9 cellular contexts compared by ENCODE assay signal in the genomic region with DNA sequence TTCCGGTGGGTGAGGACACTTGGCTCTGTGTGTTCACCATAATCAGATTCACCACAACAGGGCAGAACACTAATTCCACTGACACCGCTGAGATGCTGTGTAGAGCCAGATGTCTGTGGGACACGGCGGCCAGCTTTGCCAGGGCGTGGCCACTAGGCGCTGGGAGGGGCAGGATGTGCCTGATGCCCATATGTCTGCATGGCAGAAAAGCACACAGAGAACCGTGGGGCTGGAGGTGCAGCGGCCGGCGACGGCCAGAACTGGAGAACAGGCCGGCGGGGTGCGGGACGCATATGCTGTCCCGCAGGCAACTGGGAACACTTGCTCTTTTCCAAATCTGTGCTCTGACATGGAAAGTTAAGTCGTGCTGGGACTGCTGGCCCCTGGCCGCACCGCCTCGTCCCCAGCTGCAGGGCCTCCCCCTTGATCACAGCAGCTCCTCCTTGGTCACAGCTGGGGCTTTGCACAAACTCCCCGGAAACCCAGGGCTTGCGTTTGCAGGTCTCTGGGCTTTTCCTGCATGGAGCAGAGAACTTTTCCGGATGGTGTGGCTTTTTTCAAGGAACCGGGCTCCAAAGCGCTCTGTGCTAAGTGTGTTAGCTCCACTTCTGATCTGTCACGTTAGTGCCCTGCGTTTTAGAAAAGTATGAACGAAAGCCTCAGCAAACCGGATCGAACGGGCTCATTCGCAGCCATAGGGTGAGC. TPM values are rescaled to one million over a fixed set of nuclear protein-coding genes. Genes with fewer than 3 reads are reported as not detected.
DNase-seq lines count a peak whose midpoint lies in the region; ATAC-seq and TF ChIP-seq lines count a peak whose summit lies in the region.
"Had no signal": no experiment of that assay in that cellular context is flagged by ENCODE, and none has a peak within 500 bp of the region (broad histone marks: within the 10 kb centered on the region; RNA-seq: fewer than 3 reads in every experiment).

No MANE protein-coding gene starts in this region.

- peaks cover 0 to 39% (median 6%) of the 10 kb centered on the region in 12 donors for H3K4me1 ChIP-seq in heart left ventricle

- TF ChIP-seq CTCF in AG09309 (IDR thresholded peaks at IDR 0.05; ENCODE audit: control insufficient read depth, insufficient read depth, low read depth, low read length, missing control alignments) (no peak), heart left ventricle (IDR thresholded peaks at IDR 0.05) (no peak)

- H3K9me3 Mint-ChIP-seq in activated CD4-positive, alpha-beta memory T cell treated with anti-CD3 and anti-CD28 coated beads, Interleukin-2, amount 10 ng/mL, durations not matched to agents 7 days and 5 days = no peaks in the 10 kb centered on the region
- H3K9me3 Mint-ChIP-seq in stimulated activated naive B cell treated with anti-CD40 and anti-IgM and Interleukin-4, amounts not matched to agents 10 μg/mL and 1 μg/mL and 100 μg/mL, for 72 hours = no peaks in the 10 kb centered on the region

- H3K36me3 ChIP-seq in heart left ventricle = no peaks in the 10 kb centered on the region

- TF ChIP-seq POLR2A in heart left ventricle (IDR thresholded peaks at IDR 0.05) (no peak), erythroblast (IDR thresholded peaks at IDR 0.05; ENCODE audit: low read length) (no peak)

- peaks cover 24% of the 10 kb centered on the region for H3K27me3 Mint-ChIP-seq in activated CD4-positive, alpha-beta memory T cell treated with anti-CD3 and anti-CD28 coated beads, Interleukin-2, amount 10 ng/mL, durations not matched to agents 7 days and 5 days
- peaks cover 6 to 13% of the 10 kb centered on the region in 2 donors for H3K27me3 Mint-ChIP-seq in stimulated activated naive B cell treated with anti-CD40 and anti-IgM and Interleukin-4, amounts not matched to agents 10 μg/mL and 1 μg/mL and 100 μg/mL, for 72 hours

- H3K9me3 ChIP-seq in heart left ventricle = no peaks in the 10 kb centered on the region

- intact Hi-C loops in heart left ventricle (cut with DNase I) = no loop called here

- DNase-seq in AG09309 (ENCODE audit: low read depth) = no peak
- peak; percentile 83 for DNase-seq in LHCN-M2 (ENCODE audit: low read depth)
- DNase-seq in activated CD4-positive, alpha-beta memory T cell treated with anti-CD3 and anti-CD28 coated beads, Interleukin-2, amount 10 ng/mL, durations not matched to agents 7 days and 5 days = peak; percentile 83
- DNase-seq in heart left ventricle = peak in 3 of 5 donors; percentile 28 to 76 (median 29)
- DNase-seq in stimulated activated naive B cell treated with anti-CD40 and anti-IgM and Interleukin-4, amounts not matched to agents 10 μg/mL and 1 μg/mL and 100 μg/mL, for 72 hours = no peak
- DNase-seq in erythroblast (lab: John Stamatoyannopoulos, UW) = no peak
- no peak for DNase-seq in kidney glomerular epithelial cell (lab: John Stamatoyannopoulos, UW)

- 54 to 66% (median 63%) methylated on average over 30 to 32 of the region's 32 CpGs for WGBS in heart left ventricle, 4 donors

- CTCF ChIA-PET in activated CD4-positive, alpha-beta memory T cell treated with anti-CD3 and anti-CD28 coated beads, Interleukin-2, amount 10 ng/mL, durations not matched to agents 7 days and 5 days (lab: Charles Lee) = interaction anchor here (0.9 to 1.3 kb wide), 6 partner anchors 10 to 115 kb away, joined by 3 to 5 read pairs (median 4); partner anchors contain the start of gene SLCO4A1

- H3K27me3 ChIP-seq in heart left ventricle = peaks cover 0 to 57% (median 13%) of the 10 kb centered on the region in 9 donors

- H3K27ac Mint-ChIP-seq in activated CD4-positive, alpha-beta memory T cell treated with anti-CD3 and anti-CD28 coated beads, Interleukin-2, amount 10 ng/mL, durations not matched to agents 7 days and 5 days = peak overlapping the region; percentile 95
- peak overlapping the region; percentile 57 for H3K27ac Mint-ChIP-seq in stimulated activated naive B cell treated with anti-CD40 and anti-IgM and Interleukin-4, amounts not matched to agents 10 μg/mL and 1 μg/mL and 100 μg/mL, for 72 hours

- H3K4me3 ChIP-seq in AG09309 (ENCODE audit: control insufficient read depth, low read depth, low read length) (peak overlapping the region; percentile 5; the same call in 1 of the 2 replicates), heart left ventricle (peak overlapping the region in 6 of 12 donors; percentile 2 to 41 (median 12))

- peak overlapping the region in 3 of 12 donors; percentile 37 to 91 (median 57) for H3K27ac ChIP-seq in heart left ventricle

- H3K36me3 Mint-ChIP-seq in activated CD4-positive, alpha-beta memory T cell treated with anti-CD3 and anti-CD28 coated beads, Interleukin-2, amount 10 ng/mL, durations not matched to agents 7 days and 5 days (ENCODE audit: low read depth) = no peaks in the 10 kb centered on the region
- peaks cover 0 to 2% of the 10 kb centered on the region in 2 donors for H3K36me3 Mint-ChIP-seq in stimulated activated naive B cell treated with anti-CD40 and anti-IgM and Interleukin-4, amounts not matched to agents 10 μg/mL and 1 μg/mL and 100 μg/mL, for 72 hours

- ATAC-seq in GM21381 (IDR thresholded peaks at IDR 0.05; ENCODE audit: unreplicated experiment) (peak; percentile 18), heart left ventricle (peak in 3 of 4 donors; percentile 10 to 37 (median 14))
- peak; percentile 35 to 38 for ATAC-seq in stimulated activated naive B cell treated with anti-CD40 and anti-IgM and Interleukin-4, amounts not matched to agents 10 μg/mL and 1 μg/mL and 100 μg/mL, for 72 hours (replicated peaks)

- H3K4me1 Mint-ChIP-seq in activated CD4-positive, alpha-beta memory T cell treated with anti-CD3 and anti-CD28 coated beads, Interleukin-2, amount 10 ng/mL, durations not matched to agents 7 days and 5 days = peaks cover 54% of the 10 kb centered on the region
- H3K4me1 Mint-ChIP-seq in stimulated activated naive B cell treated with anti-CD40 and anti-IgM and Interleukin-4, amounts not matched to agents 10 μg/mL and 1 μg/mL and 100 μg/mL, for 72 hours = peaks cover 20 to 34% of the 10 kb centered on the region in 2 donors

- peak overlapping the region; percentile 63 for H3K4me3 Mint-ChIP-seq in activated CD4-positive, alpha-beta memory T cell treated with anti-CD3 and anti-CD28 coated beads, Interleukin-2, amount 10 ng/mL, durations not matched to agents 7 days and 5 days
- H3K4me3 Mint-ChIP-seq in stimulated activated naive B cell treated with anti-CD40 and anti-IgM and Interleukin-4, amounts not matched to agents 10 μg/mL and 1 μg/mL and 100 μg/mL, for 72 hours = peak overlapping the region; percentile 56 to 59

- POLR2A ChIA-PET in activated CD4-positive, alpha-beta memory T cell treated with anti-CD3 and anti-CD28 coated beads, Interleukin-2, amount 10 ng/mL, durations not matched to agents 7 days and 5 days (lab: Charles Lee) = interaction anchor here (0.5 to 2.7 kb wide), 34 partner anchors 8 to 437 kb away, joined by 3 to 19 read pairs (median 4); partner anchors contain the start of genes ADRM1, MRGBP, RPS21 and SLCO4A1

RNA-seq across cellular contexts. Expression of gene NTSR1, which starts 31.1 kb away (rescaled TPM):
- total RNA-seq in LHCN-M2 (2014; rRNA removed) (0.77 and 0.98 TPM in 2 replicates), heart left ventricle (under 1 TPM in 3 of 9 donors, not detected in 6; 0.07 to 0.32 (median 0.07) TPM)
- polyA plus RNA-seq in LHCN-M2 (2012) = not detected
- total RNA-seq in activated CD4-positive, alpha-beta memory T cell treated with anti-CD3 and anti-CD28 coated beads, Interleukin-2, amount 10 ng/mL, durations not matched to agents 7 days and 5 days = not detected
- polyA plus RNA-seq in heart left ventricle = under 1 TPM in 1 of 2 donors, not detected in 1; 0.01 TPM
- total RNA-seq: bronchial epithelial cell had no signal

RNA-seq across cellular contexts. Expression of gene MRGBP, which starts 56.5 kb away (rescaled TPM):
- total RNA-seq in LHCN-M2 (2014; rRNA removed) (30.7 and 32.8 TPM in 2 replicates), heart left ventricle (10 to 100 TPM in 1 of 9 donors, 1 to 10 TPM in 8; 7.2 to 10.5 (median 8.7) TPM)
- 17.2 TPM for polyA plus RNA-seq in LHCN-M2 (2012)
- 10 to 100 TPM; 14.9 to 15.8 TPM for total RNA-seq in activated CD4-positive, alpha-beta memory T cell treated with anti-CD3 and anti-CD28 coated beads, Interleukin-2, amount 10 ng/mL, durations not matched to agents 7 days and 5 days
- polyA plus RNA-seq in heart left ventricle = 10 to 100 TPM in 1 of 2 donors, 1 to 10 TPM in 1; 7.1 to 10.2 TPM

Comparison
In these comparisons a context has a peak if more than half of its experiments do, and no peak if none do; other contexts are left out.
1. DNase-seq: peak in LHCN-M2 (single experiment), activated CD4-positive, alpha-beta memory T cell treated with anti-CD3 and anti-CD28 coated beads, Interleukin-2, amount 10 ng/mL, durations not matched to agents 7 days and 5 days (single experiment) and heart left ventricle (3 of 5); none in AG09309 (single experiment), stimulated activated naive B cell treated with anti-CD40 and anti-IgM and Interleukin-4, amounts not matched to agents 10 μg/mL and 1 μg/mL and 100 μg/mL, for 72 hours (single experiment), erythroblast (0 of 2) and kidney glomerular epithelial cell (single experiment).
2. Peak in every context shown above with its lines, with median percentiles within 50 percentile points of each other: ATAC-seq.